ENCODE assay signal across 23 cellular contexts in genomic region chrX:35680940-35681346, GRCh38.
DNase-seq lines count a peak whose midpoint lies in the region; ATAC-seq, FAIRE-seq and TF ChIP-seq lines count a peak whose summit lies in the region.
"Had no signal": no experiment of that assay in that cellular context is flagged by ENCODE, and none has a peak within 500 bp of the region (broad histone marks: within the 10 kb centered on the region; RNA-seq: fewer than 3 reads in every experiment).

No MANE protein-coding gene starts in this region.

- in situ Hi-C loops in GM12878 (cut with MboI): no loop called here
- in situ Hi-C loops in mammary epithelial cell (cut with MboI; ENCODE audit: low sequenced_read_pairs in 2 of 2): no loop called here

- no peaks in the 10 kb centered on the region for H3K4me1 ChIP-seq in GM12878 (ENCODE audit: control insufficient read depth, insufficient read depth, low read length)
- H3K4me1 ChIP-seq in mammary epithelial cell (ENCODE audit: insufficient read depth, low read length): no peaks in the 10 kb centered on the region
- H3K4me1 ChIP-seq: BE2C, BLaER1, Caco-2 had no signal

- RAD21 ChIA-PET in GM12878 (lab: Charles Lee; ENCODE audit: unreplicated experiment): no interaction called here

- intact Hi-C loops in GM12878 (cut with micrococcal nuclease; ENCODE audit: unreplicated experiment): no loop called here
- intact Hi-C loops in mammary epithelial cell (cut with micrococcal nuclease): no loop called here

- FAIRE-seq in GM12878 (lab: Jason Lieb, UNC): no peak
- FAIRE-seq: A204.1, D721Med, G401.6, GM12892, GM18507 had no signal

- H3K27ac ChIP-seq in GM12878 (ENCODE audit: control insufficient read depth, insufficient read depth) (no peak overlapping the region), mammary epithelial cell (ENCODE audit: insufficient read depth, low read depth, low read length) (no peak overlapping the region)
- H3K27ac ChIP-seq: BLaER1 had no signal

- TF ChIP-seq CTCF in GM12878 (IDR thresholded peaks at IDR 0.05 in 2 of 3, conservative IDR thresholded peaks at IDR 0.05 in 1 of 3; ENCODE audit: control insufficient read depth in 2 of 3, extremely low read depth in 1 of 3, insufficient read depth in 1 of 3, low read depth in 3 of 3, low read length in 3 of 3) (no peak), mammary epithelial cell (conservative IDR thresholded peaks at IDR 0.05 in 1 of 2, IDR thresholded peaks at IDR 0.05 in 1 of 2; ENCODE audit: extremely low read depth in 1 of 2, insufficient read depth in 1 of 2, low read depth in 1 of 2, low read length in 2 of 2) (no peak)

- TF ChIP-seq RAD21 in GM12878 (IDR thresholded peaks at IDR 0.05; ENCODE audit: insufficient read depth, low read depth, low read length): no peak

- no peaks in the 10 kb centered on the region for H4K20me1 ChIP-seq in GM12878 (ENCODE audit: control insufficient read depth, insufficient read depth)
- no peaks in the 10 kb centered on the region for H4K20me1 ChIP-seq in mammary epithelial cell (ENCODE audit: insufficient read depth, low read length)
- H4K20me1 ChIP-seq: BLaER1 had no signal

- DNase-seq in GM12878 (ENCODE audit: low read depth, low spot score): no peak
- no peak for DNase-seq in mammary epithelial cell
- DNase-seq in COLO668 (lab: John Stamatoyannopoulos, UW; ENCODE audit: unreplicated experiment): no peak
- DNase-seq in stimulated activated naive CD4-positive, alpha-beta T cell treated with Interleukin-2 at 50 U/mL for 16 hours (lab: John Stamatoyannopoulos, UW): no peak
- DNase-seq: 8988T; ACHN; BE2C; C1 segment of cervical spinal cord; Caco-2; Calu3; CD4-positive, alpha-beta memory T cell; CD4-positive, CD25-positive, alpha-beta regulatory T cell; CD8-positive, alpha-beta memory T cell; DMS79 treated with DMSO at 0.1 percent for 48 hours; GF-D8 had no signal

- H3K27me3 ChIP-seq in GM12878 (replicated peaks in 1 of 2; ENCODE audit: control insufficient read depth in 2 of 2, insufficient read depth in 2 of 2, low read length in 1 of 2): no peaks in the 10 kb centered on the region
- no peaks in the 10 kb centered on the region for H3K27me3 ChIP-seq in mammary epithelial cell (ENCODE audit: insufficient read depth, low read length)
- H3K27me3 ChIP-seq: BE2C had no signal

- H3K9me3 ChIP-seq in GM12878 (replicated peaks; ENCODE audit: control insufficient read depth, insufficient read depth, low read length) (no peaks in the 10 kb centered on the region), mammary epithelial cell (replicated peaks; ENCODE audit: insufficient read depth, low read length) (no peaks in the 10 kb centered on the region)
- H3K9me3 ChIP-seq: BE2C, BLaER1, Caco-2 had no signal

- TF ChIP-seq POLR2A in GM12878 (IDR thresholded peaks at IDR 0.05; ENCODE audit: low read depth, low read length): no peak

- BruUV-seq in GM12878 (replicated peaks; lab: Mats Ljungman, UMichigan) (no TSS peak), mammary epithelial cell (replicated peaks; lab: Mats Ljungman, UMichigan) (no TSS peak)

- no peak overlapping the region for H3K4me3 ChIP-seq in GM12878
- H3K4me3 ChIP-seq in mammary epithelial cell (replicated peaks in 1 of 3; ENCODE audit: insufficient read depth in 1 of 3, low read depth in 2 of 3, low read length in 3 of 3): no peak overlapping the region
- H3K4me3 ChIP-seq: BLaER1 had no signal

- H3K79me2 ChIP-seq in GM12878 (ENCODE audit: control insufficient read depth, insufficient read depth, low read length) (no peaks in the 10 kb centered on the region), mammary epithelial cell (ENCODE audit: insufficient read depth, low read length) (no peaks in the 10 kb centered on the region)

- ATAC-seq in GM18867 (IDR thresholded peaks at IDR 0.05; ENCODE audit: unreplicated experiment): peak; percentile 43
- peak; percentile 71 for ATAC-seq in HG03432 (IDR thresholded peaks at IDR 0.05; ENCODE audit: unreplicated experiment)
- ATAC-seq in GM12878: peak; percentile 71

- CTCF ChIA-PET in GM12878 (lab: Yijun Ruan, JAX): no interaction called here
- CTCF ChIA-PET in mammary epithelial cell (lab: Charles Lee; ENCODE audit: low non-redundant PET): no interaction called here

- SMC1A ChIA-PET in GM12878 (lab: Charles Lee; ENCODE audit: uncharacterized antibody, unreplicated experiment): interaction anchor here (1.0 to 1.2 kb wide), 3 partner anchors 16 to 299 kb away, joined by 3 to 4 read pairs (median 4); no protein-coding TSS in a partner anchor

- no peak overlapping the region for H3K4me2 ChIP-seq in GM12878 (ENCODE audit: control insufficient read depth, insufficient read depth)
- H3K4me2 ChIP-seq in mammary epithelial cell (ENCODE audit: insufficient read depth, low read depth, low read length): no peak overlapping the region
- H3K4me2 ChIP-seq: BLaER1 had no signal

- dilution Hi-C loops in mammary epithelial cell (cut with HindIII; ENCODE audit: low sequenced_read_pairs): no loop called here

- H3K36me3 ChIP-seq in GM12878 (ENCODE audit: control insufficient read depth in 2 of 2, insufficient read depth in 2 of 2, low read length in 1 of 2) (no peaks in the 10 kb centered on the region), mammary epithelial cell (ENCODE audit: insufficient read depth, low read length) (no peaks in the 10 kb centered on the region)
- H3K36me3 ChIP-seq: BE2C, BLaER1 had no signal

- TF ChIP-seq EP300 in GM12878 (IDR thresholded peaks at IDR 0.05; ENCODE audit: borderline replicate concordance in 1 of 2, control insufficient read depth in 1 of 2, low read depth in 2 of 2, low read length in 2 of 2): no peak

- 9% methylated on average over 3 of the region's 3 CpGs for WGBS in GM12878 (ENCODE audit: insufficient coverage, insufficient replicate concordance, low lambda C conversion rate, missing lambda C conversion rate)
- WGBS in mammary epithelial cell (ENCODE audit: low coverage, missing lambda C conversion rate): 46% methylated on average over 3 of the region's 3 CpGs

- POLR2A ChIA-PET in GM12878 (lab: Charles Lee): no interaction called here

- no peak overlapping the region for H3K9ac ChIP-seq in GM12878 (ENCODE audit: control insufficient read depth, insufficient read depth, low read length)
- no peak overlapping the region for H3K9ac ChIP-seq in mammary epithelial cell (ENCODE audit: insufficient read depth, low read length)
- H3K9ac ChIP-seq: BLaER1 had no signal

- no peak overlapping the region for H2AFZ ChIP-seq in GM12878 (ENCODE audit: control insufficient read depth, low read depth, low read length)
- no peak overlapping the region for H2AFZ ChIP-seq in mammary epithelial cell (ENCODE audit: low read depth, low read length)

TF ChIP-seq in GM12878, 131 proteins besides CTCF, POLR2A, EP300 and RAD21:
- TF ChIP-seq FOXM1 (IDR thresholded peaks at IDR 0.05; ENCODE audit: low read depth, low read length) (peak; percentile 35; the same call in 1 of the 2 replicates), DPF2 (IDR thresholded peaks at IDR 0.05) (no peak), TCF7 (IDR thresholded peaks at IDR 0.05; ENCODE audit: borderline replicate concordance) (peak; percentile 60; the same call in 1 of the 2 replicates), CREM (IDR thresholded peaks at IDR 0.05; ENCODE audit: low read depth) (peak; percentile 44; the same call in 1 of the 2 replicates), NFIC (IDR thresholded peaks at IDR 0.05; ENCODE audit: low read depth, low read length) (peak; percentile 64; the same call in 1 of the 2 replicates), MTA2 (IDR thresholded peaks at IDR 0.05; ENCODE audit: low read depth) (0 out of 2 replicates have a peak, but pooled peaks have one; percentile 20), PAX5 (IDR thresholded peaks at IDR 0.05; ENCODE audit: borderline replicate concordance, low read depth, low read length) (no peak), JUNB (IDR thresholded peaks at IDR 0.05) (peak; percentile 69), RUNX3 (IDR thresholded peaks at IDR 0.05; ENCODE audit: low read length) (peak; percentile 62; the same call in 1 of the 2 replicates), SKIL (IDR thresholded peaks at IDR 0.05; ENCODE audit: low read depth, poor library complexity, severe bottlenecking) (peak; percentile 33), TAF1 (IDR thresholded peaks at IDR 0.05; ENCODE audit: borderline replicate concordance, low read depth, low read length) (no peak), YBX1 (IDR thresholded peaks at IDR 0.05) (no peak)
TF ChIP-seq in GM12878: peak in this region for 8.
